In genomic region chrX:2500091-2500680, GRCh38 we compare ENCODE assay signal across 8 cellular contexts. TPM values are rescaled to one million over a fixed set of nuclear protein-coding genes. Genes with fewer than 3 reads are reported as not detected.
DNase-seq lines count a peak whose midpoint lies in the region; ATAC-seq, FAIRE-seq and TF ChIP-seq lines count a peak whose summit lies in the region.

No MANE protein-coding gene starts in this region.

- intact Hi-C loops in GM12878 (cut with micrococcal nuclease; ENCODE audit: unreplicated experiment): no loop called here

- TF ChIP-seq CTCF in NB4 (IDR thresholded peaks at IDR 0.05; ENCODE audit: low read depth, low read length) (no peak), GM12878 (IDR thresholded peaks at IDR 0.05 in 2 of 3, conservative IDR thresholded peaks at IDR 0.05 in 1 of 3; ENCODE audit: control insufficient read depth in 2 of 3, extremely low read depth in 1 of 3, insufficient read depth in 1 of 3, low read depth in 3 of 3, low read length in 3 of 3) (peak; percentile 7 to 35 (median 13); a peak in 3 of 6 replicates)

- ATAC-seq in GM12878 (peak; percentile 57), GM18861 (IDR thresholded peaks at IDR 0.05; ENCODE audit: unreplicated experiment) (no peak)

- CTCF ChIA-PET in GM12878 (lab: Yijun Ruan, JAX): no interaction called here

- peak overlapping the region; percentile 86 for H3K4me2 ChIP-seq in GM12878 (ENCODE audit: control insufficient read depth, insufficient read depth)

- H3K4me3 ChIP-seq in H7 (ENCODE audit: insufficient read depth, low read depth, low read length): peak overlapping the region; percentile 69
- peak overlapping the region; percentile 64 for H3K4me3 ChIP-seq in NB4 (ENCODE audit: low read depth, low read length)
- peak overlapping the region; percentile 90 for H3K4me3 ChIP-seq in GM12878

- peak; percentile 40; the same call in 1 of the 2 replicates for TF ChIP-seq RAD21 in GM12878 (IDR thresholded peaks at IDR 0.05; ENCODE audit: insufficient read depth, low read depth, low read length)

- no peak overlapping the region; the same call in 1 of the 2 replicates for H2AFZ ChIP-seq in GM12878 (ENCODE audit: control insufficient read depth, low read depth, low read length)

- BruUV-seq in GM12878 (replicated peaks; lab: Mats Ljungman, UMichigan): no TSS peak

- SMC1A ChIA-PET in GM12878 (lab: Charles Lee; ENCODE audit: uncharacterized antibody, unreplicated experiment): no interaction called here

- H3K9ac ChIP-seq in ES-I3 (ENCODE audit: low read depth, low read length) (peak overlapping the region; percentile 92), GM12878 (ENCODE audit: control insufficient read depth, insufficient read depth, low read length) (peak overlapping the region; percentile 94)

- H3K36me3 ChIP-seq in ES-I3 (ENCODE audit: insufficient read depth, low read length) (peaks cover 3% of the 10 kb centered on the region; the same call in 1 of the 2 replicates), H7 (replicated peaks; ENCODE audit: control insufficient read depth, insufficient read depth, low read length) (peaks cover 2% of the 10 kb centered on the region; the same call in 1 of the 2 replicates), GM12878 (ENCODE audit: control insufficient read depth in 2 of 2, insufficient read depth in 2 of 2, low read length in 1 of 2) (peaks cover 3 to 6% of the 10 kb centered on the region in 2 experiments; a peak in 2 of 4 replicates)

- peak overlapping the region; percentile 88 for H3K27ac ChIP-seq in GM12878 (ENCODE audit: control insufficient read depth, insufficient read depth)

- RAD21 ChIA-PET in GM12878 (lab: Charles Lee; ENCODE audit: unreplicated experiment): no interaction called here

- H3K4me1 ChIP-seq in ES-I3 (ENCODE audit: insufficient read depth, low read length) (peaks cover 10% of the 10 kb centered on the region; the same call in 1 of the 2 replicates), GM12878 (ENCODE audit: control insufficient read depth, insufficient read depth, low read length) (peaks cover 20% of the 10 kb centered on the region)

- H3K9me3 ChIP-seq in ES-I3 (ENCODE audit: control insufficient read depth, insufficient read depth, low read length) (no peaks in the 10 kb centered on the region), GM12878 (replicated peaks; ENCODE audit: control insufficient read depth, insufficient read depth, low read length) (peaks cover 3% of the 10 kb centered on the region; the same call in 1 of the 3 replicates)

- no peak for TF ChIP-seq POLR2A in NB4 (IDR thresholded peaks at IDR 0.05; ENCODE audit: extremely low read depth, insufficient read length)
- no peak; the same call in 1 of the 2 replicates for TF ChIP-seq POLR2A in GM12878 (IDR thresholded peaks at IDR 0.05; ENCODE audit: low read depth, low read length)

- in situ Hi-C loops in GM12878 (cut with MboI): loop anchor here (10.0 to 25.0 kb wide), 2 partner anchors 845 to 1038 kb away; partner anchors contain the start of gene ASMTL

- peaks cover 48% of the 10 kb centered on the region for H3K79me2 ChIP-seq in GM12878 (ENCODE audit: control insufficient read depth, insufficient read depth, low read length)

- TF ChIP-seq EP300 in GM12878 (IDR thresholded peaks at IDR 0.05; ENCODE audit: borderline replicate concordance in 1 of 2, control insufficient read depth in 1 of 2, low read depth in 2 of 2, low read length in 2 of 2): no peak

- POLR2A ChIA-PET in GM12878 (lab: Charles Lee): no interaction called here

- no peak for FAIRE-seq in GM12878 (lab: Jason Lieb, UNC)

- H3K27me3 ChIP-seq in H7 (ENCODE audit: control insufficient read depth, insufficient read depth, low read length) (no peaks in the 10 kb centered on the region), GM12878 (replicated peaks in 1 of 2; ENCODE audit: control insufficient read depth in 2 of 2, insufficient read depth in 2 of 2, low read length in 1 of 2) (no peaks in the 10 kb centered on the region)

- 2% methylated on average over 29 of the region's 54 CpGs for WGBS in GM12878 (ENCODE audit: insufficient coverage, insufficient replicate concordance, low lambda C conversion rate, missing lambda C conversion rate)

- no peaks in the 10 kb centered on the region for H4K20me1 ChIP-seq in GM12878 (ENCODE audit: control insufficient read depth, insufficient read depth)

- DNase-seq in H7: peak; percentile 92
- peak; percentile 45 for DNase-seq in NB4 (ENCODE audit: low read depth)
- DNase-seq in GM12878 (ENCODE audit: low read depth, low spot score): no peak
- DNase-seq in iPS-NIHi7 (ENCODE audit: extremely low spot score): peak; percentile 68
- DNase-seq in stimulated activated CD4-positive, alpha-beta T cell treated with anti-CD3 and anti-CD28 coated beads, TNF-alpha, amount 100 ng/mL, for 4 hours (ENCODE audit: low read depth in 3 of 3): peak in 2 of 3 experiments; percentile 9 to 34
- DNase-seq in NCI-H82 (lab: John Stamatoyannopoulos, UW): no peak

TF ChIP-seq in GM12878, 131 proteins besides CTCF, POLR2A, EP300 and RAD21 (continues in another document):
- TF ChIP-seq IKZF1 (conservative IDR thresholded peaks at IDR 0.05) (peak; percentile 33; the same call in 1 of the 2 replicates), ZNF217 (IDR thresholded peaks at IDR 0.05) (peak; percentile 56; the same call in 1 of the 2 replicates), GATAD2B (conservative IDR thresholded peaks at IDR 0.05; ENCODE audit: low read depth) (peak; percentile 57; the same call in 1 of the 2 replicates), SMARCA5 (IDR thresholded peaks at IDR 0.05) (peak; percentile 72; the same call in 1 of the 2 replicates), NFXL1 (IDR thresholded peaks at IDR 0.05; ENCODE audit: borderline replicate concordance) (no peak), JUND (IDR thresholded peaks at IDR 0.05; ENCODE audit: low read depth, low read length) (no peak), RUNX3 (IDR thresholded peaks at IDR 0.05; ENCODE audit: low read length) (peak; percentile 62; the same call in 1 of the 2 replicates), YY1 (IDR thresholded peaks at IDR 0.05; ENCODE audit: low read depth, low read length) (0 out of 2 replicates have a peak, but pooled peaks have one; percentile 41), BHLHE40 (IDR thresholded peaks at IDR 0.05; ENCODE audit: borderline replicate concordance in 1 of 2, low read depth in 2 of 2, low read length in 1 of 2) (peak in 1 of 2 experiments; percentile 19; a peak in 2 of 4 replicates), DPF2 (IDR thresholded peaks at IDR 0.05) (peak; percentile 68), BACH1 (IDR thresholded peaks at IDR 0.05; ENCODE audit: borderline replicate concordance) (peak; percentile 20; the same call in 1 of the 2 replicates), POLR2AphosphoS2 (IDR thresholded peaks at IDR 0.05; ENCODE audit: low read depth, low read length) (no peak), SMC3 (IDR thresholded peaks at IDR 0.05; ENCODE audit: borderline replicate concordance, low read length) (no peak)
- TF ChIP-seq, protein P1, sequence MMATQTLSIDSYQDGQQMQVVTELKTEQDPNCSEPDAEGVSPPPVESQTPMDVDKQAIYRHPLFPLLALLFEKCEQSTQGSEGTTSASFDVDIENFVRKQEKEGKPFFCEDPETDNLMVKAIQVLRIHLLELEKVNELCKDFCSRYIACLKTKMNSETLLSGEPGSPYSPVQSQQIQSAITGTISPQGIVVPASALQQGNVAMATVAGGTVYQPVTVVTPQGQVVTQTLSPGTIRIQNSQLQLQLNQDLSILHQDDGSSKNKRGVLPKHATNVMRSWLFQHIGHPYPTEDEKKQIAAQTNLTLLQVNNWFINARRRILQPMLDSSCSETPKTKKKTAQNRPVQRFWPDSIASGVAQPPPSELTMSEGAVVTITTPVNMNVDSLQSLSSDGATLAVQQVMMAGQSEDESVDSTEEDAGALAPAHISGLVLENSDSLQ (IDR thresholded peaks at IDR 0.05): no peak

RNA-seq across cellular contexts. Expression of gene DHRSX, which starts 0.6 kb away (rescaled TPM):
- 25.5 and 29.6 TPM in 2 replicates for total RNA-seq in H7 (2014; rRNA removed; shearing (Covaris generic))
- total RNA-seq in GM12878 (2013; cell fraction: nucleolus; rRNA removed): 47.4 and 74.2 TPM in 2 replicates
- total RNA-seq in GM12878 (2014; rRNA removed) (17.6 and 20.7 TPM in 2 replicates), GM12878 (2014; rRNA removed; fragmentation: Illumina TruSeq; extraction: Trizol) (9.0 and 11.3 TPM in 2 replicates), GM12878 (2021) (22.4 and 22.9 TPM in 2 replicates)
- 9.9 TPM for polyA plus RNA-seq in GM12878 (2011; ENCODE audit: low read depth)
- polyA plus RNA-seq in GM12878 (2011; rRNA removed) (20.8 and 22.0 TPM in 2 replicates), GM12878 (2014; fragmentation: Illumina TruSeq; extraction: Trizol) (12.4 and 12.9 TPM in 2 replicates), GM12878 (2014; fragmentation: Nextera tagmentation; extraction: Ambion mirVana) (1 to 10 TPM; 1.7 to 3.3 TPM), GM12878 (2014; rRNA removed) (15.5 and 18.9 TPM in 2 replicates), GM12878 (2016; fragmentation: Nextera tagmentation; extraction: Ambion mirVana) (10 to 100 TPM; 33.5 to 39.5 TPM)
- polyA plus RNA-seq in GM12878 (2011; cell fraction: cytosol; rRNA removed): 38.0 and 38.2 TPM in 2 replicates
- polyA plus RNA-seq in GM12878 (2011; cell fraction: nucleus; rRNA removed): 24.8 TPM in 2 replicates
- polyA plus RNA-seq in GM12878 (2012): 22.3 and 28.7 TPM in 2 replicates
- polyA minus RNA-seq in GM12878 (2011; rRNA and poly(A)+ RNA removed): 25.2 and 29.1 TPM in 2 replicates
- 9.5 and 9.8 TPM in 2 replicates for polyA minus RNA-seq in GM12878 (2011; cell fraction: cytosol; rRNA and poly(A)+ RNA removed)
- polyA minus RNA-seq in GM12878 (2011; cell fraction: nucleus; rRNA and poly(A)+ RNA removed): 11.2 and 17.8 TPM in 2 replicates

RNA-seq across cellular contexts. Expression of gene ZBED1, which starts 0.6 kb away (rescaled TPM):
- total RNA-seq in H7 (2014; rRNA removed; shearing (Covaris generic)): 55.4 and 59.1 TPM in 2 replicates
- 44.8 and 56.2 TPM in 2 replicates for total RNA-seq in GM12878 (2013; cell fraction: nucleolus; rRNA removed)
- total RNA-seq in GM12878 (2014; rRNA removed): 45.6 and 48.9 TPM in 2 replicates
- 33.9 and 40.0 TPM in 2 replicates for total RNA-seq in GM12878 (2014; rRNA removed; fragmentation: Illumina TruSeq; extraction: Trizol)
- total RNA-seq in GM12878 (2021): 73.6 and 75.5 TPM in 2 replicates
- polyA plus RNA-seq in GM12878 (2011; ENCODE audit: low read depth): 11.5 TPM
- polyA plus RNA-seq in GM12878 (2011; rRNA removed): 24.1 and 32.8 TPM in 2 replicates
- 48.5 and 59.8 TPM in 2 replicates for polyA plus RNA-seq in GM12878 (2011; cell fraction: cytosol; rRNA removed)
- 14.8 and 27.3 TPM in 2 replicates for polyA plus RNA-seq in GM12878 (2011; cell fraction: nucleus; rRNA removed)
- polyA plus RNA-seq in GM12878 (2012): 24.7 and 27.0 TPM in 2 replicates
- 31.7 and 38.6 TPM in 2 replicates for polyA plus RNA-seq in GM12878 (2014; fragmentation: Illumina TruSeq; extraction: Trizol)
- polyA plus RNA-seq in GM12878 (2014; fragmentation: Nextera tagmentation; extraction: Ambion mirVana): 1 to 10 TPM; 1.9 to 4.8 TPM
- polyA plus RNA-seq in GM12878 (2014; rRNA removed): 40.9 and 43.1 TPM in 2 replicates
- 10 to 100 TPM; 47.6 to 48.3 TPM for polyA plus RNA-seq in GM12878 (2016; fragmentation: Nextera tagmentation; extraction: Ambion mirVana)
- polyA minus RNA-seq in GM12878 (2011; rRNA and poly(A)+ RNA removed): 36.8 and 71.4 TPM in 2 replicates
- polyA minus RNA-seq in GM12878 (2011; cell fraction: cytosol; rRNA and poly(A)+ RNA removed): 37.2 and 39.3 TPM in 2 replicates
- polyA minus RNA-seq in GM12878 (2011; cell fraction: nucleus; rRNA and poly(A)+ RNA removed): 9.6 and 22.6 TPM in 2 replicates

Comparison
In these comparisons a context has a peak if more than half of its experiments do, and no peak if none do; other contexts are left out.
1. DNase-seq: peak in H7 (single experiment), NB4 (single experiment), iPS-NIHi7 (single experiment) and stimulated activated CD4-positive, alpha-beta T cell treated with anti-CD3 and anti-CD28 coated beads, TNF-alpha, amount 100 ng/mL, for 4 hours (2 of 3); none in GM12878 (single experiment) and NCI-H82 (single experiment).
2. Peak in every context shown above with its lines, with median percentiles within 50 percentile points of each other: H3K4me3 ChIP-seq.